ENCODE assay signal across 8 cellular contexts in the genomic region with DNA sequence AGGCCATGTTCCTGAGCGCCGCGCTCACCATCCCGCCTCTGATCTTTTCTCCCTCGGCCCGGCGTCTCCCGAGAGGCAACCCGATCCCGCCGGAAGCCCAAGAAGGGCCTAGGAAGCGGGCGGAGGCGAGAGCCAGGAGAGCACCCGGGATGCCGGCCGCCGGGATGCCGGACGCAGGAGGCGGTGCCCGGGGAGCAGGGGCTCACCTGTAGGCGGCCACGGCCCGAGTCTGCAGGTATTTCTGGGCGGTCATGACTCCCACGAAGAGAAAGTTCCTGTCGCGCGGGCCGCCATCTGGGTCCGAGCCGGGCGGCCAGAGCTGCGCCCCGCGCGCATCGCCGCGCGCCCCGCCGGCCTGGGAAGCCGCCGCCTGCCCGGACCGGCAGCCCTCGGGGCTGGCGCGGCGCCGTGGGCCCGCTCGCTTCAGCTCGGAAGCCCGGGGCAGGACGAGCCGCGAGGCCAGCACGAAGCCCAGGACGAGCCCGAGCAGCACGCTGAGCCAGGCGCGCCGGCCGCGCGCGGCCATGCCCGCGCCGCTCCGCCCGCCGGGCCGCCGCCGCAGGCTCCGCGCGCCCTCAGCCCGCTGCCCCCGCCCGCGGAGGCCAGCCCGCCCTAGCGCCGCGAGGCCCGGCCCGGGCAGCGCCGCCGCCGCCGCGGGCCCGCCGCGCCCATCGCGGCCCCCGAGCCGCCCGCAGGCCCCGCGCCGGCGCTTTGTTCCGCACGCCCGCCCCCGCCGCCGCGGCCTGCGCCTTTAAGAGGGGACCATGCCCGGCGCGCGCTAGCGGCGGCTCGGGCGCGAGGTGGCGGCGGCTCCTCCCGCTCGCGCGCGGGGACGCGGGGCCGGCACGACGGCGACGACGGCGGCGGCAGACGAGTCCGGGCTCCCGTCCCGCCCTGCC. TPM values are rescaled to one million over a fixed set of nuclear protein-coding genes. Genes with fewer than 3 reads are reported as not detected.
DNase-seq lines count a peak whose midpoint lies in the region; TF ChIP-seq lines count a peak whose summit lies in the region.

No MANE protein-coding gene starts in this region.

- H3K36me3 ChIP-seq in Loucy (ENCODE audit: insufficient read depth, low read length) = no peaks in the 10 kb centered on the region
- peaks cover 2% of the 10 kb centered on the region for H3K36me3 ChIP-seq in fibroblast of lung (ENCODE audit: control insufficient read depth, insufficient read depth, low read length)
- no peaks in the 10 kb centered on the region for H3K36me3 ChIP-seq in neural progenitor cell

- 0 out of 2 replicates have a peak overlapping the region, but pooled peaks have one; percentile 54 for H2AFZ ChIP-seq in Loucy (ENCODE audit: low read length)
- H2AFZ ChIP-seq in fibroblast of lung (ENCODE audit: low read length) = no peak overlapping the region
- H2AFZ ChIP-seq in neural progenitor cell (replicated peaks) = no peak overlapping the region

- peak overlapping the region; percentile 95 for H3K27ac Mint-ChIP-seq in neural progenitor cell

- no peak for TF ChIP-seq CTCF in Loucy (conservative IDR thresholded peaks at IDR 0.05; ENCODE audit: low read length)
- no peak for TF ChIP-seq CTCF in fibroblast of lung (conservative IDR thresholded peaks at IDR 0.05 in 1 of 2, IDR thresholded peaks at IDR 0.05 in 1 of 2; ENCODE audit: low read depth in 1 of 2, low read length in 2 of 2)
- no peak for TF ChIP-seq CTCF in neural progenitor cell (IDR thresholded peaks at IDR 0.05)
- TF ChIP-seq CTCF in GM20000 (IDR thresholded peaks at IDR 0.05; ENCODE audit: extremely low read depth, missing control alignments) = no peak

- H3K27me3 ChIP-seq in Loucy (ENCODE audit: insufficient read depth, low read length, poor library complexity, severe bottlenecking) (no peaks in the 10 kb centered on the region), fibroblast of lung (ENCODE audit: control insufficient read depth, insufficient read depth, low read length) (no peaks in the 10 kb centered on the region), neural progenitor cell (peaks cover 14% of the 10 kb centered on the region)

- no peaks in the 10 kb centered on the region for H3K9me3 ChIP-seq in Loucy (ENCODE audit: insufficient read depth, low read depth, low read length)
- H3K9me3 ChIP-seq in fibroblast of lung (ENCODE audit: control insufficient read depth, insufficient read depth, low read depth, low read length) = no peaks in the 10 kb centered on the region
- H3K9me3 ChIP-seq in neural progenitor cell (ENCODE audit: low read depth) = no peaks in the 10 kb centered on the region

- H3K79me2 ChIP-seq in Loucy (ENCODE audit: insufficient read depth, low read length) = peaks cover 62% of the 10 kb centered on the region
- H3K79me2 ChIP-seq in fibroblast of lung (ENCODE audit: control insufficient read depth, insufficient read depth, low read length) = peaks cover 52% of the 10 kb centered on the region
- peaks cover 49% of the 10 kb centered on the region for H3K79me2 ChIP-seq in neural progenitor cell (ENCODE audit: low read depth)

- H4K20me1 ChIP-seq in Loucy (ENCODE audit: insufficient read depth, low read length, poor library complexity, severe bottlenecking) = peaks cover 46% of the 10 kb centered on the region
- H4K20me1 ChIP-seq in fibroblast of lung (ENCODE audit: control insufficient read depth, extremely low read depth, insufficient read depth, low read length) = no peaks in the 10 kb centered on the region
- peaks cover 48% of the 10 kb centered on the region for H4K20me1 ChIP-seq in neural progenitor cell (ENCODE audit: low read depth)

- peak overlapping the region; percentile 91 for H3K27ac ChIP-seq in fibroblast of lung (ENCODE audit: insufficient read depth, low read length)
- H3K27ac ChIP-seq in neural progenitor cell = no peak overlapping the region

- peak overlapping the region; percentile 97 for H3K4me3 Mint-ChIP-seq in neural progenitor cell

- peaks cover 67% of the 10 kb centered on the region for H3K4me1 ChIP-seq in Loucy (ENCODE audit: insufficient read depth, low read length, poor library complexity, severe bottlenecking)
- H3K4me1 ChIP-seq in fibroblast of lung (ENCODE audit: control insufficient read depth, extremely low read depth, insufficient read depth, low read length) = peaks cover 12% of the 10 kb centered on the region
- peaks cover 24% of the 10 kb centered on the region for H3K4me1 ChIP-seq in neural progenitor cell

- H3K9ac ChIP-seq in Loucy (ENCODE audit: low read depth, low read length, poor library complexity, severe bottlenecking) (peak overlapping the region; percentile 92), fibroblast of lung (ENCODE audit: insufficient read depth, low read length) (peak overlapping the region; percentile 87), neural progenitor cell (peak overlapping the region; percentile 33)

- 0 out of 2 replicates have a peak, but pooled peaks cover 6% of the 10 kb centered on the region for H3F3A ChIP-seq in Loucy (ENCODE audit: low read depth)
- peaks cover 17% of the 10 kb centered on the region for H3F3A ChIP-seq in neural progenitor cell (ENCODE audit: low read depth)

- H3K4me3 ChIP-seq in Loucy (ENCODE audit: low read length, poor library complexity, severe bottlenecking) (peak overlapping the region; percentile 94), fibroblast of lung (replicated peaks in 1 of 4; ENCODE audit: control extremely low read depth in 1 of 4, insufficient read depth in 1 of 4, low read depth in 3 of 4, low read length in 4 of 4) (peak overlapping the region; percentile 64 to 94 (median 75)), neural progenitor cell (peak overlapping the region; percentile 87)

- no peaks in the 10 kb centered on the region for H3K9me3 Mint-ChIP-seq in neural progenitor cell

- H3K9me2 ChIP-seq in Loucy (replicated peaks; ENCODE audit: low read depth, low read length) = no peaks in the 10 kb centered on the region

- H3K36me3 Mint-ChIP-seq in neural progenitor cell = peaks cover 10% of the 10 kb centered on the region

- H3K4me2 ChIP-seq in Loucy (ENCODE audit: low read depth, low read length, poor library complexity, severe bottlenecking) = peak overlapping the region; percentile 96
- peak overlapping the region; percentile 81 for H3K4me2 ChIP-seq in fibroblast of lung (ENCODE audit: extremely low read depth, insufficient read depth, low read length)
- H3K4me2 ChIP-seq in neural progenitor cell = peak overlapping the region; percentile 86

- DNase-seq in NCI-H2107 treated with DMSO at 0.1 percent for 48 hours (lab: John Stamatoyannopoulos, UW; ENCODE audit: unreplicated experiment) (peak; percentile 4), NCI-H2107 (lab: John Stamatoyannopoulos, UW) (no peak), HCEC 1CT (peak; percentile 59), activated T-cell treated with anti-CD3 and anti-CD28 coated beads for 4 hours (peak; percentile 28), fibroblast of lung (ENCODE audit: low read depth in 2 of 2) (peak in 1 of 2 donors; percentile 50), neural progenitor cell (ENCODE audit: low spot score) (peak; percentile 73), GM20000 (ENCODE audit: low spot score) (no peak)

- H3K27me3 Mint-ChIP-seq in neural progenitor cell (ENCODE audit: insufficient read depth, low read depth) = peaks cover 4% of the 10 kb centered on the region

- H3K4me1 Mint-ChIP-seq in neural progenitor cell = peaks cover 36% of the 10 kb centered on the region

RNA-seq across cellular contexts. Expression of a gene that starts 0.7 kb away (rescaled TPM):
- total RNA-seq in fibroblast of lung (26.7 and 28.6 TPM in 2 replicates), neural progenitor cell (ENCODE audit: low replicate concordance) (23.3 TPM in 2 replicates)
- polyA plus RNA-seq in fibroblast of lung = 52.1 and 57.0 TPM in 2 replicates
- polyA plus RNA-seq in fibroblast of lung (2012) = 33.9 and 40.6 TPM in 2 replicates
- polyA minus RNA-seq in fibroblast of lung (ENCODE audit: low replicate concordance) = 31.2 and 42.2 TPM in 2 replicates

RNA-seq across cellular contexts. Expression of a gene that starts 26.1 kb away (rescaled TPM):
- total RNA-seq in fibroblast of lung = 59.8 and 66.2 TPM in 2 replicates
- 105 and 130 TPM in 2 replicates for polyA plus RNA-seq in fibroblast of lung
- polyA plus RNA-seq in fibroblast of lung (2012) = 73.5 and 86.1 TPM in 2 replicates
- 14.9 and 19.2 TPM in 2 replicates for polyA minus RNA-seq in fibroblast of lung (ENCODE audit: low replicate concordance)
- 26.0 and 39.1 TPM in 2 replicates for total RNA-seq in neural progenitor cell (ENCODE audit: low replicate concordance)

RNA-seq across cellular contexts. Expression of a gene that starts 43.9 kb away (rescaled TPM):
- 7.7 and 12.9 TPM in 2 replicates for total RNA-seq in fibroblast of lung
- 90.3 and 118 TPM in 2 replicates for polyA plus RNA-seq in fibroblast of lung
- polyA plus RNA-seq in fibroblast of lung (2012) = 55.7 and 70.8 TPM in 2 replicates
- 5.2 and 5.3 TPM in 2 replicates for polyA minus RNA-seq in fibroblast of lung (ENCODE audit: low replicate concordance)
- total RNA-seq in neural progenitor cell (ENCODE audit: low replicate concordance) = 64.6 and 98.0 TPM in 2 replicates

Comparison
In these comparisons a context has a peak if more than half of its experiments do, and no peak if none do; other contexts are left out.
1. DNase-seq: peak in NCI-H2107 treated with DMSO at 0.1 percent for 48 hours (single experiment), HCEC 1CT (single experiment), activated T-cell treated with anti-CD3 and anti-CD28 coated beads for 4 hours (single experiment) and neural progenitor cell (single experiment); none in NCI-H2107 (single experiment) and GM20000 (single experiment).
2. H3K9ac ChIP-seq: peak in every context shown above with its lines; median percentile 92 in Loucy; 87 in fibroblast of lung; 33 in neural progenitor cell.
3. Peak in every context shown above with its lines, with median percentiles within 50 percentile points of each other: H3K4me2 ChIP-seq and H3K4me3 ChIP-seq.